ENCODE assay signal across 3 cellular contexts in genomic region chr3:182869059-182869458, GRCh38.
A peak's percentile ranks its signal among the peaks of the same experiment; 100 is the strongest.
TF ChIP-seq lines count a peak whose summit lies in the region.

No MANE protein-coding gene starts in this region.

TF ChIP-seq in A549, 52 proteins besides CTCF, POLR2A, EP300 and RAD21:
- TF ChIP-seq MAFK (IDR thresholded peaks at IDR 0.05; ENCODE audit: partially characterized antibody) (peak; percentile 89), RFX5 (IDR thresholded peaks at IDR 0.05) (no peak)

TF ChIP-seq in IMR-90, 13 proteins besides CTCF, POLR2A, EP300 and RAD21:
- TF ChIP-seq CHD1 (IDR thresholded peaks at IDR 0.05; ENCODE audit: low read depth, low read length) (no peak), MAFK (IDR thresholded peaks at IDR 0.05; ENCODE audit: low read depth, low read length) (peak; percentile 98)

TF ChIP-seq in K562, 482 proteins besides CTCF, POLR2A, EP300 and RAD21:
- TF ChIP-seq ZNF584 (CRISPR knock-in tag; IDR thresholded peaks at IDR 0.05; ENCODE audit: low read depth) = no peak
- TF ChIP-seq MAFF (IDR thresholded peaks at IDR 0.05; ENCODE audit: low read length) = peak; percentile 95
- no peak for TF ChIP-seq TFE3 (CRISPR knock-in tag; IDR thresholded peaks at IDR 0.05)
- TF ChIP-seq PHB2 (IDR thresholded peaks at IDR 0.05; ENCODE audit: low read depth) = no peak
- peak; percentile 97 for TF ChIP-seq MAFK (IDR thresholded peaks at IDR 0.05; ENCODE audit: low read length)
- TF ChIP-seq MAFG (tag; conservative IDR thresholded peaks at IDR 0.05) = peak; percentile 88
- TF ChIP-seq ZNF316 (IDR thresholded peaks at IDR 0.05) = peak; percentile 95
- TF ChIP-seq ZNF134 (CRISPR knock-in tag; conservative IDR thresholded peaks at IDR 0.05) = no peak
- peak; percentile 88 for TF ChIP-seq C11orf30 (IDR thresholded peaks at IDR 0.05; ENCODE audit: low read depth)
- no peak for TF ChIP-seq ZNF217 (CRISPR knock-in tag; IDR thresholded peaks at IDR 0.05)
- no peak for TF ChIP-seq TAF7 (tag; IDR thresholded peaks at IDR 0.05)
- no peak for TF ChIP-seq CBX1 (IDR thresholded peaks at IDR 0.05; ENCODE audit: low read depth)
- TF ChIP-seq TAF9B (IDR thresholded peaks at IDR 0.05; ENCODE audit: partially characterized antibody) = no peak
